ENCODE assay signal across 12 cellular contexts in genomic region chr6:141153563-141153962, GRCh38.
A peak's percentile ranks its signal among the peaks of the same experiment; 100 is the strongest.
DNase-seq lines count a peak whose midpoint lies in the region; ATAC-seq and TF ChIP-seq lines count a peak whose summit lies in the region.
"Had no signal": no experiment of that assay in that cellular context is flagged by ENCODE, and none has a peak within 500 bp of the region (broad histone marks: within the 10 kb centered on the region; RNA-seq: fewer than 3 reads in every experiment).

No MANE protein-coding gene starts in this region.

- H3K4me3 Mint-ChIP-seq in activated CD4-positive, alpha-beta T cell treated with anti-CD3 and anti-CD28 coated beads, Interleukin-2, amount 10 ng/mL, durations not matched to agents 24 days and 14 days, result no peak overlapping the region
- no peak overlapping the region for H3K4me3 Mint-ChIP-seq in activated T-cell treated with anti-CD3 and anti-CD28 coated beads, Interleukin-2, amount 50 U/mL, for 24 hours
- no peak overlapping the region for H3K4me3 Mint-ChIP-seq in neural progenitor cell

- H2AFZ ChIP-seq in neural progenitor cell (replicated peaks), result no peak overlapping the region

- no peak overlapping the region for H3K9ac ChIP-seq in neural progenitor cell

- DNase-seq in activated CD4-positive, alpha-beta T cell treated with anti-CD3 and anti-CD28 coated beads, Interleukin-2, amount 10 ng/mL, durations not matched to agents 24 days and 14 days, result peak; percentile 59
- DNase-seq in activated CD4-positive, alpha-beta T cell treated with anti-CD3 and anti-CD28 coated beads for 48 hours, result no peak
- no peak for DNase-seq in activated T-cell treated with anti-CD3 and anti-CD28 coated beads, Interleukin-2, amount 50 U/mL, for 24 hours
- DNase-seq in neural progenitor cell (ENCODE audit: low spot score) (peak; percentile 31), cerebellum (ENCODE audit: low spot score) (no peak), cortex of kidney (lab: John Stamatoyannopoulos, UW) (no peak)
- DNase-seq: GDM1, left colon, pancreas had no signal

- H3K36me3 ChIP-seq in neural progenitor cell, result no peaks in the 10 kb centered on the region
- H3K36me3 ChIP-seq: pancreas had no signal

- H3K27ac ChIP-seq in neural progenitor cell, result no peak overlapping the region
- H3K27ac ChIP-seq: pancreas had no signal

- H3K4me1 ChIP-seq in neural progenitor cell, result peaks cover 9% of the 10 kb centered on the region
- H3K4me1 ChIP-seq: pancreas had no signal

- H3K79me2 ChIP-seq in neural progenitor cell (ENCODE audit: low read depth), result no peaks in the 10 kb centered on the region

- H3K27ac Mint-ChIP-seq in activated CD4-positive, alpha-beta T cell treated with anti-CD3 and anti-CD28 coated beads, Interleukin-2, amount 10 ng/mL, durations not matched to agents 24 days and 14 days, result no peak overlapping the region
- H3K27ac Mint-ChIP-seq in activated T-cell treated with anti-CD3 and anti-CD28 coated beads, Interleukin-2, amount 50 U/mL, for 24 hours, result peak overlapping the region; percentile 53
- no peak overlapping the region for H3K27ac Mint-ChIP-seq in neural progenitor cell

- TF ChIP-seq CTCF in neural progenitor cell (IDR thresholded peaks at IDR 0.05), result no peak

- ATAC-seq in HG02678 (IDR thresholded peaks at IDR 0.05; ENCODE audit: unreplicated experiment) (peak; percentile 64), GM21423 (IDR thresholded peaks at IDR 0.05; ENCODE audit: unreplicated experiment) (no peak)
- ATAC-seq: left colon, pancreas, SK-N-SH treated with all-trans-retinoic acid at 6 μM for 48 hours had no signal

- intact Hi-C loops in activated CD4-positive, alpha-beta T cell treated with anti-CD3 and anti-CD28 coated beads, Interleukin-2, amount 10 ng/mL, durations not matched to agents 24 days and 14 days (cut with micrococcal nuclease), result loop anchor here (10.0 kb wide), 1 partner anchor 411 kb away; no protein-coding TSS in a partner anchor

- H3F3A ChIP-seq in neural progenitor cell (ENCODE audit: low read depth), result no peaks in the 10 kb centered on the region

- H4K20me1 ChIP-seq in neural progenitor cell (ENCODE audit: low read depth), result no peaks in the 10 kb centered on the region

- no peaks in the 10 kb centered on the region for H3K27me3 Mint-ChIP-seq in activated CD4-positive, alpha-beta T cell treated with anti-CD3 and anti-CD28 coated beads, Interleukin-2, amount 10 ng/mL, durations not matched to agents 24 days and 14 days
- H3K27me3 Mint-ChIP-seq in activated T-cell treated with anti-CD3 and anti-CD28 coated beads, Interleukin-2, amount 50 U/mL, for 24 hours, result no peaks in the 10 kb centered on the region
- H3K27me3 Mint-ChIP-seq in neural progenitor cell (ENCODE audit: insufficient read depth, low read depth), result peaks cover 3% of the 10 kb centered on the region

- peaks cover 3% of the 10 kb centered on the region for H3K4me1 Mint-ChIP-seq in activated CD4-positive, alpha-beta T cell treated with anti-CD3 and anti-CD28 coated beads, Interleukin-2, amount 10 ng/mL, durations not matched to agents 24 days and 14 days
- H3K4me1 Mint-ChIP-seq in activated T-cell treated with anti-CD3 and anti-CD28 coated beads, Interleukin-2, amount 50 U/mL, for 24 hours (ENCODE audit: low read depth), result peaks cover 22% of the 10 kb centered on the region
- peaks cover 11% of the 10 kb centered on the region for H3K4me1 Mint-ChIP-seq in neural progenitor cell

- no peaks in the 10 kb centered on the region for H3K36me3 Mint-ChIP-seq in activated CD4-positive, alpha-beta T cell treated with anti-CD3 and anti-CD28 coated beads, Interleukin-2, amount 10 ng/mL, durations not matched to agents 24 days and 14 days (ENCODE audit: low read depth)
- H3K36me3 Mint-ChIP-seq in activated T-cell treated with anti-CD3 and anti-CD28 coated beads, Interleukin-2, amount 50 U/mL, for 24 hours (ENCODE audit: low read depth), result no peaks in the 10 kb centered on the region
- H3K36me3 Mint-ChIP-seq in neural progenitor cell, result no peaks in the 10 kb centered on the region

- H3K27me3 ChIP-seq in neural progenitor cell, result no peaks in the 10 kb centered on the region
- H3K27me3 ChIP-seq: pancreas had no signal

- no peaks in the 10 kb centered on the region for H3K9me3 ChIP-seq in neural progenitor cell (ENCODE audit: low read depth)
- H3K9me3 ChIP-seq: pancreas had no signal

- no peak overlapping the region for H3K4me3 ChIP-seq in neural progenitor cell
- H3K4me3 ChIP-seq: pancreas had no signal

- H3K4me2 ChIP-seq in neural progenitor cell, result no peak overlapping the region

- H3K9me3 Mint-ChIP-seq in activated CD4-positive, alpha-beta T cell treated with anti-CD3 and anti-CD28 coated beads, Interleukin-2, amount 10 ng/mL, durations not matched to agents 24 days and 14 days, result no peaks in the 10 kb centered on the region
- H3K9me3 Mint-ChIP-seq in activated T-cell treated with anti-CD3 and anti-CD28 coated beads, Interleukin-2, amount 50 U/mL, for 24 hours, result peaks cover 10% of the 10 kb centered on the region
- peaks cover 16% of the 10 kb centered on the region for H3K9me3 Mint-ChIP-seq in neural progenitor cell

Comparison
In these comparisons a context has a peak if more than half of its experiments do, and no peak if none do; other contexts are left out.
1. DNase-seq: peak in activated CD4-positive, alpha-beta T cell treated with anti-CD3 and anti-CD28 coated beads, Interleukin-2, amount 10 ng/mL, durations not matched to agents 24 days and 14 days (single experiment) and neural progenitor cell (single experiment); none in activated CD4-positive, alpha-beta T cell treated with anti-CD3 and anti-CD28 coated beads for 48 hours (single experiment), activated T-cell treated with anti-CD3 and anti-CD28 coated beads, Interleukin-2, amount 50 U/mL, for 24 hours (single experiment), cerebellum (single experiment) and cortex of kidney (single experiment).